Comparison of ENCODE assay signal across 1 cellular context in the genomic region with DNA sequence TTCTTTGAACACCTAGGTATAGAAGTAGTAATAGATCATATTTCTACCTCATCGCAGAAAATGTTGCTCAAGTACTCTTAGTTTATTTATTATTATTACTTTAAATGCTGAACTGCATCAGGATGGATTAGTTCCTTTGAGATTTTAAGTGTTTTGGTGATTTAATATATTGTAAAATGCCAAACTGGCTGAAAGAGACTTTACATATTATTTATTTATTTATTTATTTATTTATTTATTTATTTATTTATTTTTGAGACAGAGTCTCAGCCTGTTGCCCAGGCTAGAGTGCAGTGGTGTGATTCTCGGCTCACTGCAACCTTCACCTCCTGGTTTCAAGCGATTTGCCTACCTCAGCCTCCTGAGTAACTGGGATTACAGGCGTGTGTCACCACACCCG.
TF ChIP-seq lines count a peak whose summit lies in the region.

No MANE protein-coding gene starts in this region.

TF ChIP-seq in HEK293, 187 proteins besides CTCF, POLR2A, EP300 and RAD21 (continued from another document):
- TF ChIP-seq TSHZ1 (tag by site-specific recombination; IDR thresholded peaks at IDR 0.05; ENCODE audit: borderline replicate concordance) (no peak), GLIS1 (tag by site-specific recombination; IDR thresholded peaks at IDR 0.05) (no peak), KLF9 (tag by site-specific recombination; IDR thresholded peaks at IDR 0.05; ENCODE audit: low read depth) (no peak), MEIS1 (CRISPR knock-in tag; IDR thresholded peaks at IDR 0.05; ENCODE audit: borderline replicate concordance) (no peak), ZNF560 (tag by site-specific recombination; IDR thresholded peaks at IDR 0.05; ENCODE audit: borderline replicate concordance) (peak; percentile 93), HOXD13 (CRISPR knock-in tag; IDR thresholded peaks at IDR 0.05; ENCODE audit: borderline replicate concordance) (no peak), ZNF513 (tag by site-specific recombination; IDR thresholded peaks at IDR 0.05) (no peak), ZNF362 (tag by site-specific recombination; IDR thresholded peaks at IDR 0.05) (no peak)
- TF ChIP-seq, protein P1, sequence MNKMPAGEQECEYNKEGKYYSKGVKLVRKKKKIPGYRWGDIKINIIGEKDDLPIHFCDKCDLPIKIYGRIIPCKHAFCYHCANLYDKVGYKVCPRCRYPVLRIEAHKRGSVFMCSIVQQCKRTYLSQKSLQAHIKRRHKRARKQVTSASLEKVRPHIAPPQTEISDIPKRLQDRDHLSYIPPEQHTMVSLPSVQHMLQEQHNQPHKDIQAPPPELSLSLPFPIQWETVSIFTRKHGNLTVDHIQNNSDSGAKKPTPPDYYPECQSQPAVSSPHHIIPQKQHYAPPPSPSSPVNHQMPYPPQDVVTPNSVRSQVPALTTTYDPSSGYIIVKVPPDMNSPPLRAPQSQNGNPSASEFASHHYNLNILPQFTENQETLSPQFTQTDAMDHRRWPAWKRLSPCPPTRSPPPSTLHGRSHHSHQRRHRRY (tag by site-specific recombination; IDR thresholded peaks at IDR 0.05): no peak
TF ChIP-seq in HEK293: peak in this region for 46.
